8 cellular contexts compared by ENCODE assay signal in the genomic region with DNA sequence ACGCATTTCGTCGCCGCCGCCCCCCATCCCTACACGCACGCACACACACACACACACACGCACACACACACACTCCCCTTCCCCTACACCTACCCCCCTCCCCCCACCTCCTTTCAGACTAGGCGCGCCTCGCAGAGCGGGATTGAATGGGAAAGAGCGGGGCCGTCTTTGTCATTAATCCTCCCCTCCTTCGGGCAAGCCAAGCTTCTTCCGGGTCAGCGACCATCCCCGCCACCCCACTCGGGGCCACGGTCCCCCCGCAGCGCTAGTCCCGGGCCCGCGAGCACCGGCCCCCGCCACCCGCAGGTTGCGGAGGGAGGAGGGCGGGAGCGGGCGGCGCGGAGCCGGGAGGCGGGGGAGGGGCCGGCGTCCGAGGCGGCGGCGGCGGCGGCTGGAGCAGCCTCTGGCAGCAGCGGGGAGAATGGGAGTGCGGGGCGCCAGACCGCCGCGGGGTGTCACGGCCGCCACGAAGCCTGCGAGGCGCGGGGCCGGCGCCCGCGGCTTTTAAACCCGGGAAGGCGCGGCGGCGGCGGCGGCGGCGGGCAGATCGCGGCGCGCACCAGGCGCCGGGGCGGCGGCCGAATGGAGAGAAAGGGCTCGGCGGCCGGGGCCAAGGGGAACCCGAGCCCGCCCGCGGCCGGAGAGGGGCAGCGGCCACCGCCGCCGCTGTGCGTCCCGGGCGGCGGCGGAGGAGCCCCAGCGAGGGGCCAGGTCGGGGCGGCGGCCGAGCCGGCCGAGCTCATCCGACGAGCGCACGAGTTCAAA. TPM values are rescaled to one million over a fixed set of nuclear protein-coding genes. Genes with fewer than 3 reads are reported as not detected.
A peak's percentile ranks its signal among the peaks of the same experiment; 100 is the strongest.
DNase-seq lines count a peak whose midpoint lies in the region; ATAC-seq and TF ChIP-seq lines count a peak whose summit lies in the region.

A gene (plus strand): TSS at position 369 of the 765 bp plus-strand sequence. CDS start 214 bp downstream, at position 583.

- peak within 1 kb of the TSS; percentile 93 for H3K4me3 Mint-ChIP-seq in stimulated activated effector memory CD8-positive, alpha-beta T cell treated with anti-CD3 and anti-CD28 coated beads, Interleukin-12 subunit alpha, Interleukin-12 subunit beta, amount 100 ng/mL, for 72 hours

- H3K4me1 ChIP-seq in A673 (ENCODE audit: insufficient read depth, low read length, poor library complexity, severe bottlenecking) (peaks cover 27% of the 10 kb centered on the region), NT2/D1 (ENCODE audit: insufficient read depth, insufficient read length) (peaks cover 4% of the 10 kb centered on the region), body of pancreas (peaks cover 24% of the 10 kb centered on the region)

- in situ Hi-C loops in GM13977 (cut with MboI; ENCODE audit: low pct_unique_long_range_greater_than_20kb, low sequenced_read_pairs, unreplicated experiment) = no loop called here

- H3K27ac ChIP-seq in A673 (ENCODE audit: low read depth, low read length, poor library complexity, severe bottlenecking) (peak within 1 kb of the TSS; percentile 51), body of pancreas (peak within 1 kb of the TSS in 2 of 4 donors; percentile 11 to 38)

- peaks cover 39% of the 10 kb centered on the region for H3K4me1 Mint-ChIP-seq in stimulated activated effector memory CD8-positive, alpha-beta T cell treated with anti-CD3 and anti-CD28 coated beads, Interleukin-12 subunit alpha, Interleukin-12 subunit beta, amount 100 ng/mL, for 72 hours

- H3K36me3 ChIP-seq in A673 (ENCODE audit: insufficient read depth, low read length, poor library complexity, severe bottlenecking) = no peaks in the 10 kb centered on the region
- H3K36me3 ChIP-seq in NT2/D1 (ENCODE audit: insufficient read depth, insufficient read length, low read length) = no peaks in the 10 kb centered on the region
- no peaks in the 10 kb centered on the region for H3K36me3 ChIP-seq in body of pancreas (replicated peaks in 1 of 2; ENCODE audit: insufficient read depth in 1 of 2, low read depth in 2 of 2)

- BruUV-seq in A673 (replicated peaks; lab: Mats Ljungman, UMichigan) = no TSS peak

- WGBS in body of pancreas, 2 donors = 0 to 1% methylated on average over 15 to 77 of the region's 106 CpGs

- H3K27me3 ChIP-seq in A673 (replicated peaks; ENCODE audit: insufficient read depth, low read depth, low read length, poor library complexity) (peaks cover 12% of the 10 kb centered on the region), NT2/D1 (ENCODE audit: insufficient read depth, insufficient read length) (peaks cover 43% of the 10 kb centered on the region), body of pancreas (no peaks in the 10 kb centered on the region)

- TF ChIP-seq POLR2A in body of pancreas (IDR thresholded peaks at IDR 0.05) = no peak

- CTCF ChIA-PET in A673 (lab: Charles Lee) = no interaction called here

- H3K36me3 Mint-ChIP-seq in stimulated activated effector memory CD8-positive, alpha-beta T cell treated with anti-CD3 and anti-CD28 coated beads, Interleukin-12 subunit alpha, Interleukin-12 subunit beta, amount 100 ng/mL, for 72 hours = peaks cover 19% of the 10 kb centered on the region

- intact Hi-C loops in A673 (cut with micrococcal nuclease; ENCODE audit: unreplicated experiment) = no loop called here
- intact Hi-C loops in body of pancreas (cut with DNase I) = no loop called here

- POLR2A ChIA-PET in A673 (lab: Charles Lee; ENCODE audit: low non-redundant PET) = no interaction called here

- H3K4me3 ChIP-seq in A673 (ENCODE audit: low read depth, low read length, poor library complexity, severe bottlenecking) = peak within 1 kb of the TSS; percentile 84
- peak within 1 kb of the TSS; percentile 56 for H3K4me3 ChIP-seq in NT2/D1 (ENCODE audit: insufficient read length, low read depth)
- peak within 1 kb of the TSS; percentile 16 to 61 for H3K4me3 ChIP-seq in body of pancreas

- H3K27ac Mint-ChIP-seq in stimulated activated effector memory CD8-positive, alpha-beta T cell treated with anti-CD3 and anti-CD28 coated beads, Interleukin-12 subunit alpha, Interleukin-12 subunit beta, amount 100 ng/mL, for 72 hours = peak within 1 kb of the TSS; percentile 89

- TF ChIP-seq CTCF in A673 (conservative IDR thresholded peaks at IDR 0.05; ENCODE audit: low read depth, low read length) = no peak
- TF ChIP-seq CTCF in GM13977 (IDR thresholded peaks at IDR 0.05; ENCODE audit: extremely low read depth, insufficient read depth, missing control alignments) = no peak
- no peak for TF ChIP-seq CTCF in body of pancreas (IDR thresholded peaks at IDR 0.05)

- DNase-seq in A673 (ENCODE audit: low spot score) (peak; percentile 41), GM13977 (ENCODE audit: low spot score) (peak; percentile 68), NT2/D1 (ENCODE audit: low read depth, low spot score) (no peak), body of pancreas (peak in 3 of 4 donors; percentile 19 to 49 (median 34)), iPS-NIHi7 (ENCODE audit: extremely low spot score) (peak; percentile 61), midbrain (lab: John Stamatoyannopoulos, UW) (no peak)
- peak in 1 of 2 donors; percentile 64 for DNase-seq in stimulated activated effector memory CD8-positive, alpha-beta T cell treated with anti-CD3 and anti-CD28 coated beads, Interleukin-12 subunit alpha, Interleukin-12 subunit beta, amount 100 ng/mL, for 72 hours (ENCODE audit: low spot score in 2 of 2)

- H3K9me3 Mint-ChIP-seq in stimulated activated effector memory CD8-positive, alpha-beta T cell treated with anti-CD3 and anti-CD28 coated beads, Interleukin-12 subunit alpha, Interleukin-12 subunit beta, amount 100 ng/mL, for 72 hours = no peaks in the 10 kb centered on the region

- peak within 1 kb of the TSS; percentile 77 for H3K9ac ChIP-seq in NT2/D1 (ENCODE audit: insufficient read length, low read depth)

- ATAC-seq in body of pancreas = peak; percentile 76
- peak; percentile 47 for ATAC-seq in stimulated activated effector memory CD8-positive, alpha-beta T cell treated with anti-CD3 and anti-CD28 coated beads, Interleukin-12 subunit alpha, Interleukin-12 subunit beta, amount 100 ng/mL, for 72 hours
- ATAC-seq in HG02763 (IDR thresholded peaks at IDR 0.05; ENCODE audit: unreplicated experiment) = no peak

- H3K9me3 ChIP-seq in A673 (ENCODE audit: low read depth, low read length, poor library complexity, severe bottlenecking) = no peaks in the 10 kb centered on the region
- no peaks in the 10 kb centered on the region for H3K9me3 ChIP-seq in NT2/D1 (ENCODE audit: insufficient read depth, low read length)
- H3K9me3 ChIP-seq in body of pancreas = no peaks in the 10 kb centered on the region

RNA-seq across cellular contexts. Expression of the gene that starts here (rescaled TPM):
- 4.2 and 4.7 TPM in 2 replicates for total RNA-seq in A673 (2021)
- total RNA-seq in body of pancreas = 1 to 10 TPM; 1.6 to 2.6 TPM

Comparison
In these comparisons a context has a peak if more than half of its experiments do, and no peak if none do; other contexts are left out.
1. DNase-seq: peak in A673 (single experiment), GM13977 (single experiment), body of pancreas (3 of 4) and iPS-NIHi7 (single experiment); none in NT2/D1 (single experiment) and midbrain (single experiment).
2. Peak in every context shown above with its lines, with median percentiles within 50 percentile points of each other: H3K4me3 ChIP-seq.